In genomic region chr1:228105996-228106799, GRCh38 we compare ENCODE assay signal across 1 cellular context.
TF ChIP-seq lines count a peak whose summit lies in the region.

No MANE protein-coding gene starts in this region.

TF ChIP-seq in K562, 482 proteins besides CTCF, POLR2A, EP300 and RAD21 (continues in another document):
- no peak for TF ChIP-seq U2AF1 (optimal IDR thresholded peaks at IDR 0.05; ENCODE audit: low read depth, low read length)
- TF ChIP-seq NFE2L1 (tag; IDR thresholded peaks at IDR 0.05; ENCODE audit: borderline replicate concordance, low read depth), result no peak
- no peak for TF ChIP-seq ZBTB34 (CRISPR knock-in tag; IDR thresholded peaks at IDR 0.05)
- TF ChIP-seq, protein P1, sequence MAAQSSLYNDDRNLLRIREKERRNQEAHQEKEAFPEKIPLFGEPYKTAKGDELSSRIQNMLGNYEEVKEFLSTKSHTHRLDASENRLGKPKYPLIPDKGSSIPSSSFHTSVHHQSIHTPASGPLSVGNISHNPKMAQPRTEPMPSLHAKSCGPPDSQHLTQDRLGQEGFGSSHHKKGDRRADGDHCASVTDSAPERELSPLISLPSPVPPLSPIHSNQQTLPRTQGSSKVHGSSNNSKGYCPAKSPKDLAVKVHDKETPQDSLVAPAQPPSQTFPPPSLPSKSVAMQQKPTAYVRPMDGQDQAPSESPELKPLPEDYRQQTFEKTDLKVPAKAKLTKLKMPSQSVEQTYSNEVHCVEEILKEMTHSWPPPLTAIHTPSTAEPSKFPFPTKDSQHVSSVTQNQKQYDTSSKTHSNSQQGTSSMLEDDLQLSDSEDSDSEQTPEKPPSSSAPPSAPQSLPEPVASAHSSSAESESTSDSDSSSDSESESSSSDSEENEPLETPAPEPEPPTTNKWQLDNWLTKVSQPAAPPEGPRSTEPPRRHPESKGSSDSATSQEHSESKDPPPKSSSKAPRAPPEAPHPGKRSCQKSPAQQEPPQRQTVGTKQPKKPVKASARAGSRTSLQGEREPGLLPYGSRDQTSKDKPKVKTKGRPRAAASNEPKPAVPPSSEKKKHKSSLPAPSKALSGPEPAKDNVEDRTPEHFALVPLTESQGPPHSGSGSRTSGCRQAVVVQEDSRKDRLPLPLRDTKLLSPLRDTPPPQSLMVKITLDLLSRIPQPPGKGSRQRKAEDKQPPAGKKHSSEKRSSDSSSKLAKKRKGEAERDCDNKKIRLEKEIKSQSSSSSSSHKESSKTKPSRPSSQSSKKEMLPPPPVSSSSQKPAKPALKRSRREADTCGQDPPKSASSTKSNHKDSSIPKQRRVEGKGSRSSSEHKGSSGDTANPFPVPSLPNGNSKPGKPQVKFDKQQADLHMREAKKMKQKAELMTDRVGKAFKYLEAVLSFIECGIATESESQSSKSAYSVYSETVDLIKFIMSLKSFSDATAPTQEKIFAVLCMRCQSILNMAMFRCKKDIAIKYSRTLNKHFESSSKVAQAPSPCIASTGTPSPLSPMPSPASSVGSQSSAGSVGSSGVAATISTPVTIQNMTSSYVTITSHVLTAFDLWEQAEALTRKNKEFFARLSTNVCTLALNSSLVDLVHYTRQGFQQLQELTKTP (IDR thresholded peaks at IDR 0.05; ENCODE audit: low read depth in 1 of 2, partially characterized antibody in 2 of 2), result no peak
- 0 out of 2 replicates have a peak, but pooled peaks have one; percentile 18 for TF ChIP-seq MAX (CRISPR knock-in tag; IDR thresholded peaks at IDR 0.05)
- TF ChIP-seq, protein P2, sequence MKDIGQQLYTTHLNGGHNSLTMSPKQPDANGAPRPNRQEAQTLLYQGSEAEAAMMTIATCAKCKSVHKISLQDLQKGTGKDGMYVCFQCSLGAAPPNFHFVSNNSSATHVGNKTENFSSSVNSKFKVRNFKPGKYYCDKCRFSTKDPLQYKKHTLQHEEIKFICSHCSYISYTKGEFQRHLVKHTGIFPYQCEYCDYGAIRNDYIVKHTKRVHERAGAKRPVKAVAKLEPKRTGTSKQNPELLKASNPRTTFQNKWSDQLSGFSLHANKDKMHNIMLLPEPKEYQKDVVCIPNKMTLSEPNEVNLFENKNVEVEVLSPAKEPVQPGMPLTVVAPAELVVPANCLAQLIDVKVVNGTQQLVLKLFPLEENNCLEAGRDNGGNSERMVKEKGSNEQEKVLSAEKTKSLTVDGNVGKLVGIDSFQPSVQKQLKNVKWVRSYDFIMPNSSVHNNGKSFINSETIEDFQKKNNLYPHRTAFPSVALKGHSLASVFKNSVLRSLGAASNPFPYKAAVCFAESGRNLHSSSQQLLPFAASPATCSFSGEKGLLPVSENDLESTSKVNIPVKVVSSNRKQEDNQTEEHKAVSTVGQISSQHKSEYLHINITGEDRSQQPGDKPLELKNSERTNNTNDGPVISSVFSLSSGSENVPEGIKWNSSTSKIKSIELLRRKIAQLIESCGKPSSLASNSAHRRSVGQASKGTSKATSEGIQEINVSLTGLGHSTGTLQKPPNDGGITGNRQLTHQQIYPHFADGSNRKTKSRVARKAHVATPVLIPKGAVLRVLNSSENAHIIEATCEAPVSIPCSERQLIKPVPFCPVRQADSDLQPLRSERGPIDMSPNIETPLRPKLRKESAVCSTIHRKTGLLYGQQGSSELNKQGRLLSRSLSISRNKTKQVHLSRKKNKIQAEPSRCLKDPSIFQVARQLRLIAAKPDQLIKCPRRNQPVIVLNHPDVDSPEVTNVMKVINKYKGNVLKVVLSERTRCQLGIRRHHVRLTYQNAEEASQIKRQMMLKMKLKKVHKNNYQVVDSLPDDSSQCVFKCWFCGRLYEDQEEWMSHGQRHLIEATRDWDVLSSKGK (CRISPR knock-in tag; IDR thresholded peaks at IDR 0.05), result no peak
- 0 out of 2 replicates have a peak, but pooled peaks have one; percentile 12 for TF ChIP-seq RBFOX2 (IDR thresholded peaks at IDR 0.05; ENCODE audit: low read depth, low read length)
- TF ChIP-seq, protein P3, sequence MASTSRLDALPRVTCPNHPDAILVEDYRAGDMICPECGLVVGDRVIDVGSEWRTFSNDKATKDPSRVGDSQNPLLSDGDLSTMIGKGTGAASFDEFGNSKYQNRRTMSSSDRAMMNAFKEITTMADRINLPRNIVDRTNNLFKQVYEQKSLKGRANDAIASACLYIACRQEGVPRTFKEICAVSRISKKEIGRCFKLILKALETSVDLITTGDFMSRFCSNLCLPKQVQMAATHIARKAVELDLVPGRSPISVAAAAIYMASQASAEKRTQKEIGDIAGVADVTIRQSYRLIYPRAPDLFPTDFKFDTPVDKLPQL (IDR thresholded peaks at IDR 0.05; ENCODE audit: extremely low read depth, insufficient read length), result no peak
- TF ChIP-seq PURB (CRISPR knock-in tag; IDR thresholded peaks at IDR 0.05; ENCODE audit: low read depth), result no peak
- TF ChIP-seq, protein P4, sequence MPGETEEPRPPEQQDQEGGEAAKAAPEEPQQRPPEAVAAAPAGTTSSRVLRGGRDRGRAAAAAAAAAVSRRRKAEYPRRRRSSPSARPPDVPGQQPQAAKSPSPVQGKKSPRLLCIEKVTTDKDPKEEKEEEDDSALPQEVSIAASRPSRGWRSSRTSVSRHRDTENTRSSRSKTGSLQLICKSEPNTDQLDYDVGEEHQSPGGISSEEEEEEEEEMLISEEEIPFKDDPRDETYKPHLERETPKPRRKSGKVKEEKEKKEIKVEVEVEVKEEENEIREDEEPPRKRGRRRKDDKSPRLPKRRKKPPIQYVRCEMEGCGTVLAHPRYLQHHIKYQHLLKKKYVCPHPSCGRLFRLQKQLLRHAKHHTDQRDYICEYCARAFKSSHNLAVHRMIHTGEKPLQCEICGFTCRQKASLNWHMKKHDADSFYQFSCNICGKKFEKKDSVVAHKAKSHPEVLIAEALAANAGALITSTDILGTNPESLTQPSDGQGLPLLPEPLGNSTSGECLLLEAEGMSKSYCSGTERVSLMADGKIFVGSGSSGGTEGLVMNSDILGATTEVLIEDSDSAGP (CRISPR knock-in tag; IDR thresholded peaks at IDR 0.05), result no peak
- TF ChIP-seq SMARCC2 (IDR thresholded peaks at IDR 0.05; ENCODE audit: low read depth), result no peak
- TF ChIP-seq BRCA1 (IDR thresholded peaks at IDR 0.05), result no peak
- TF ChIP-seq BRCA1 (CRISPR knock-in tag; IDR thresholded peaks at IDR 0.05), result 0 out of 2 replicates have a peak, but pooled peaks have one; percentile 48
- no peak for TF ChIP-seq RFX5 (IDR thresholded peaks at IDR 0.05; ENCODE audit: low read depth, low read length)
- no peak for TF ChIP-seq NR4A1 (CRISPR knock-in tag; IDR thresholded peaks at IDR 0.05)
- no peak for TF ChIP-seq NR4A1 (tag; IDR thresholded peaks at IDR 0.05)
- TF ChIP-seq MTF1 (CRISPR knock-in tag; IDR thresholded peaks at IDR 0.05; ENCODE audit: borderline replicate concordance), result no peak
- TF ChIP-seq TAF15 (IDR thresholded peaks at IDR 0.05; ENCODE audit: low read depth, low read length), result no peak
- no peak for TF ChIP-seq SMAD1 (IDR thresholded peaks at IDR 0.05; ENCODE audit: low read depth, low read length, partially characterized antibody)
- TF ChIP-seq REST (CRISPR knock-in tag; IDR thresholded peaks at IDR 0.05; ENCODE audit: low read depth), result no peak
- no peak for TF ChIP-seq ZNF318 (IDR thresholded peaks at IDR 0.05; ENCODE audit: borderline replicate concordance in 1 of 2, low read depth in 1 of 2)
- no peak for TF ChIP-seq GATAD2B (IDR thresholded peaks at IDR 0.05; ENCODE audit: borderline replicate concordance)
- no peak for TF ChIP-seq ZBED1 (IDR thresholded peaks at IDR 0.05)
- TF ChIP-seq ZNF699 (CRISPR knock-in tag; IDR thresholded peaks at IDR 0.05; ENCODE audit: insufficient replicate concordance), result no peak
- no peak for TF ChIP-seq MLLT1 (IDR thresholded peaks at IDR 0.05)
- TF ChIP-seq POLR3G (IDR thresholded peaks at IDR 0.05; ENCODE audit: extremely low read depth, insufficient read length, insufficient replicate concordance), result no peak
- TF ChIP-seq POLR2G (IDR thresholded peaks at IDR 0.05; ENCODE audit: low read depth, low read length), result 0 out of 2 replicates have a peak, but pooled peaks have one; percentile 19
- TF ChIP-seq ZNF354B (CRISPR knock-in tag; IDR thresholded peaks at IDR 0.05), result no peak
